1 cellular context compared by ENCODE assay signal in the genomic region with DNA sequence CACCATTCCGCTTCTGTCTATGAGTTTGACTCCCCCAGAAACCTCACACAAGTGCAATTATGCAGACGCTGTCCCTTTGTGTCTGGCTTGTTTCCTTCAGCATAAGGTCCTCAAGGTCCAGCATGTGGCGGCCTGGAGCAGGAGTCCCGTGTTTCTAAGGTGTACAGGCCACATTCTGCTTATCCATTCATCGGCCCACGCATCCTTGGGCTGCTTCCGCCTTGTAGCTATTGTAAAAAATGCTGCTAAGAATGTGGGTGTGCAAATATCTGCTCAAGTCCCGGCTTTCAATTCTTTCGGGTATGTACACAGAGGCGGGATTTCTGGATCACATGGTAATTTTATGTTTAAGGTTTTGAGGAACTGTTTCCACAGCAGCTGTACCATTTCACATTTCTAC.
TF ChIP-seq lines count a peak whose summit lies in the region.

No MANE protein-coding gene starts in this region.

TF ChIP-seq in GM12878, 131 proteins besides CTCF, POLR2A, EP300 and RAD21:
- TF ChIP-seq, protein P1, sequence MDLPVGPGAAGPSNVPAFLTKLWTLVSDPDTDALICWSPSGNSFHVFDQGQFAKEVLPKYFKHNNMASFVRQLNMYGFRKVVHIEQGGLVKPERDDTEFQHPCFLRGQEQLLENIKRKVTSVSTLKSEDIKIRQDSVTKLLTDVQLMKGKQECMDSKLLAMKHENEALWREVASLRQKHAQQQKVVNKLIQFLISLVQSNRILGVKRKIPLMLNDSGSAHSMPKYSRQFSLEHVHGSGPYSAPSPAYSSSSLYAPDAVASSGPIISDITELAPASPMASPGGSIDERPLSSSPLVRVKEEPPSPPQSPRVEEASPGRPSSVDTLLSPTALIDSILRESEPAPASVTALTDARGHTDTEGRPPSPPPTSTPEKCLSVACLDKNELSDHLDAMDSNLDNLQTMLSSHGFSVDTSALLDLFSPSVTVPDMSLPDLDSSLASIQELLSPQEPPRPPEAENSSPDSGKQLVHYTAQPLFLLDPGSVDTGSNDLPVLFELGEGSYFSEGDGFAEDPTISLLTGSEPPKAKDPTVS (IDR thresholded peaks at IDR 0.05; ENCODE audit: low read depth, low read length) = no peak
- TF ChIP-seq BHLHE40 (IDR thresholded peaks at IDR 0.05; ENCODE audit: borderline replicate concordance in 1 of 2, low read depth in 2 of 2, low read length in 1 of 2) = no peak
- no peak for TF ChIP-seq NR2C1 (IDR thresholded peaks at IDR 0.05)
- no peak for TF ChIP-seq ASH2L (IDR thresholded peaks at IDR 0.05; ENCODE audit: borderline replicate concordance, low read depth)
- TF ChIP-seq TCF7 (IDR thresholded peaks at IDR 0.05; ENCODE audit: borderline replicate concordance) = no peak
- TF ChIP-seq EZH2 (IDR thresholded peaks at IDR 0.05; ENCODE audit: borderline replicate concordance, control insufficient read depth, low read depth, low read length) = no peak
- no peak for TF ChIP-seq ZSCAN29 (IDR thresholded peaks at IDR 0.05)
- no peak for TF ChIP-seq CBX5 (IDR thresholded peaks at IDR 0.05; ENCODE audit: low read depth)
- TF ChIP-seq ZNF24 (IDR thresholded peaks at IDR 0.05) = no peak
- no peak for TF ChIP-seq NR2C2 (IDR thresholded peaks at IDR 0.05; ENCODE audit: borderline replicate concordance, control insufficient read depth, insufficient read length, low read depth)
- TF ChIP-seq CREB1 (IDR thresholded peaks at IDR 0.05; ENCODE audit: low read depth) = no peak
- TF ChIP-seq, protein P2, sequence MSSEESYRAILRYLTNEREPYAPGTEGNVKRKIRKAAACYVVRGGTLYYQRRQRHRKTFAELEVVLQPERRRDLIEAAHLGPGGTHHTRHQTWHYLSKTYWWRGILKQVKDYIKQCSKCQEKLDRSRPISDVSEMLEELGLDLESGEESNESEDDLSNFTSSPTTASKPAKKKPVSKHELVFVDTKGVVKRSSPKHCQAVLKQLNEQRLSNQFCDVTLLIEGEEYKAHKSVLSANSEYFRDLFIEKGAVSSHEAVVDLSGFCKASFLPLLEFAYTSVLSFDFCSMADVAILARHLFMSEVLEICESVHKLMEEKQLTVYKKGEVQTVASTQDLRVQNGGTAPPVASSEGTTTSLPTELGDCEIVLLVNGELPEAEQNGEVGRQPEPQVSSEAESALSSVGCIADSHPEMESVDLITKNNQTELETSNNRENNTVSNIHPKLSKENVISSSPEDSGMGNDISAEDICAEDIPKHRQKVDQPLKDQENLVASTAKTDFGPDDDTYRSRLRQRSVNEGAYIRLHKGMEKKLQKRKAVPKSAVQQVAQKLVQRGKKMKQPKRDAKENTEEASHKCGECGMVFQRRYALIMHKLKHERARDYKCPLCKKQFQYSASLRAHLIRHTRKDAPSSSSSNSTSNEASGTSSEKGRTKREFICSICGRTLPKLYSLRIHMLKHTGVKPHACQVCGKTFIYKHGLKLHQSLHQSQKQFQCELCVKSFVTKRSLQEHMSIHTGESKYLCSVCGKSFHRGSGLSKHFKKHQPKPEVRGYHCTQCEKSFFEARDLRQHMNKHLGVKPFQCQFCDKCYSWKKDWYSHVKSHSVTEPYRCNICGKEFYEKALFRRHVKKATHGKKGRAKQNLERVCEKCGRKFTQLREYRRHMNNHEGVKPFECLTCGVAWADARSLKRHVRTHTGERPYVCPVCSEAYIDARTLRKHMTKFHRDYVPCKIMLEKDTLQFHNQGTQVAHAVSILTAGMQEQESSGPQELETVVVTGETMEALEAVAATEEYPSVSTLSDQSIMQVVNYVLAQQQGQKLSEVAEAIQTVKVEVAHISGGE (CRISPR knock-in tag; IDR thresholded peaks at IDR 0.05) = no peak
- TF ChIP-seq ZNF384 (IDR thresholded peaks at IDR 0.05; ENCODE audit: borderline replicate concordance, low read depth, low read length) = no peak
